In genomic region chr4:41614519-41614918, GRCh38 we compare ENCODE assay signal across 20 cellular contexts.
"Had no signal": no experiment of that assay in that cellular context is flagged by ENCODE, and none has a peak within 500 bp of the region (broad histone marks: within the 10 kb centered on the region; RNA-seq: fewer than 3 reads in every experiment).

No MANE protein-coding gene starts in this region.

- H3K36me3 ChIP-seq: ovary, transverse colon had no signal

- H3K27ac Mint-ChIP-seq: effector memory CD8-positive, alpha-beta T cell; naive B cell had no signal

- H3K36me3 Mint-ChIP-seq: naive B cell had no signal

- ATAC-seq: effector memory CD8-positive, alpha-beta T cell; gastrocnemius medialis had no signal

- DNase-seq: effector memory CD8-positive, alpha-beta T cell; gastrocnemius medialis; heart right ventricle; left cardiac atrium; mammary epithelial cell; midbrain; naive B cell; nucleus accumbens; ovary; right cardiac atrium; small intestine; stimulated activated CD4-positive, alpha-beta T cell treated with anti-CD3 and anti-CD28 coated beads, Interleukin-12 subunit alpha, Interleukin-12 subunit beta, amount 100 ng/mL, for 4 hours; stimulated activated naive CD4-positive, alpha-beta T cell; stomach; substantia nigra; transverse colon had no signal

- H3K9me3 ChIP-seq: esophagus muscularis mucosa, gastrocnemius medialis, heart right ventricle, ovary, stomach, thoracic aorta, transverse colon had no signal

- H3K27ac ChIP-seq: epithelial cell of prostate, gastrocnemius medialis, ovary, stomach, thoracic aorta had no signal

- H3K9me3 Mint-ChIP-seq: effector memory CD8-positive, alpha-beta T cell had no signal

- H3K4me3 Mint-ChIP-seq: effector memory CD8-positive, alpha-beta T cell; naive B cell had no signal

- H3K4me1 Mint-ChIP-seq: naive B cell had no signal

- H3K4me3 ChIP-seq: gastrocnemius medialis, ovary, stomach, thoracic aorta, transverse colon had no signal

- FAIRE-seq: keratinocyte, small intestine had no signal

- H3K27me3 ChIP-seq: esophagus muscularis mucosa, gastrocnemius medialis, heart right ventricle, ovary, stomach, transverse colon had no signal

- H3K27me3 Mint-ChIP-seq: effector memory CD8-positive, alpha-beta T cell had no signal
